In the genomic region with DNA sequence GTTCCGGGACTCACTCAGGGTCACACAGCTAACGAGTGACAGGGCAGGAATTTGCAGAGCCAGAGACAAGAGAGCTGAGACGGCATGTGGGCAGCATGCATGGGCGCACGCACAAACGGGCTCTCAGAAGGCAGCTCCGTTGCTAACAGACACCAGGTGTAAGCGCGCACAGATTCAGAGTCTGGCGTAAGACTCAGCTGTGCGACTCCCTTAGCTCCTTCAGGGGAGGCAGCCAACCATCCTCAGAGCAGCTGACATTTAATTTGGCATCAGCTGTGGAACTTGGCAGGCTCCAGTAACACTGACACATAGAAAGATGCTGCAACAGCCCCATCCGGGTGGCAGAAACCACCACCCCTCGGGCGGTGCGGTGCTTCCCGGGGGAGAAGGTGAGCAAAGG, we compare ENCODE assay signal across 18 cellular contexts. TPM values are rescaled to one million over a fixed set of nuclear protein-coding genes. Genes with fewer than 3 reads are reported as not detected.
DNase-seq lines count a peak whose midpoint lies in the region; ATAC-seq and TF ChIP-seq lines count a peak whose summit lies in the region.
"Had no signal": no experiment of that assay in that cellular context is flagged by ENCODE, and none has a peak within 500 bp of the region (broad histone marks: within the 10 kb centered on the region; RNA-seq: fewer than 3 reads in every experiment).

No MANE protein-coding gene starts in this region.

- in situ Hi-C loops in G401 (cut with HindIII; ENCODE audit: low sequenced_read_pairs), result no loop called here

- ATAC-seq in GM21723 (IDR thresholded peaks at IDR 0.05; ENCODE audit: unreplicated experiment) (no peak), HG02884 (IDR thresholded peaks at IDR 0.05; ENCODE audit: unreplicated experiment) (no peak)
- ATAC-seq: activated CD8-positive, alpha-beta memory T cell treated with anti-CD3 and anti-CD28 coated beads, Interleukin-2, amount 10 ng/mL, durations not matched to agents 7 days and 5 days; body of pancreas; GM12878 had no signal

- no peak for TF ChIP-seq CTCF in osteoblast (IDR thresholded peaks at IDR 0.05; ENCODE audit: extremely low read depth, low read depth, low read length)

- peaks cover 44% of the 10 kb centered on the region for H3K36me3 ChIP-seq in osteoblast (ENCODE audit: insufficient read depth, low read length)

- H3K4me1 ChIP-seq in osteoblast (ENCODE audit: insufficient read depth, low read length), result no peaks in the 10 kb centered on the region
- H3K4me1 ChIP-seq: body of pancreas, heart left ventricle had no signal

- H3K27ac ChIP-seq in osteoblast (ENCODE audit: low read depth, low read length), result no peak overlapping the region
- H3K27ac ChIP-seq: body of pancreas, heart left ventricle, Peyer's patch had no signal

- DNase-seq in G401 (ENCODE audit: low spot score), result peak; percentile 82
- peak; percentile 19 for DNase-seq in NCI-H446 treated with DMSO at 0.1 percent for 48 hours (lab: John Stamatoyannopoulos, UW)
- peak; percentile 46 for DNase-seq in fibroblast of peridontal ligament (ENCODE audit: extremely low read depth)
- peak; percentile 81 for DNase-seq in osteoblast (ENCODE audit: insufficient read length, low spot score, missing footprints)
- DNase-seq in T-helper 9 cell, result no peak
- no peak for DNase-seq in amniotic stem cell (lab: John Stamatoyannopoulos, UW)
- DNase-seq: activated B cell treated with CpG ODN at 0.5 μM for 24 hours; activated CD8-positive, alpha-beta memory T cell treated with anti-CD3 and anti-CD28 coated beads, Interleukin-2, amount 10 ng/mL, durations not matched to agents 7 days and 5 days; activated naive CD4-positive, alpha-beta T cell; body of pancreas; heart left ventricle; left cardiac atrium; NCI-H1048; Peyer's patch had no signal

- H3K9me3 ChIP-seq in osteoblast (ENCODE audit: low read depth, low read length), result no peaks in the 10 kb centered on the region
- H3K9me3 ChIP-seq: body of pancreas, heart left ventricle, Peyer's patch had no signal

- H3K4me3 ChIP-seq in osteoblast (ENCODE audit: insufficient read depth, low read length), result no peak overlapping the region
- H3K4me3 ChIP-seq: body of pancreas, GM12878, heart left ventricle, Peyer's patch had no signal

- no peaks in the 10 kb centered on the region for H3K27me3 ChIP-seq in osteoblast (ENCODE audit: insufficient read depth, low read length)
- H3K27me3 ChIP-seq: body of pancreas, heart left ventricle, Peyer's patch had no signal

- peaks cover 3% of the 10 kb centered on the region for H4K20me1 ChIP-seq in osteoblast (ENCODE audit: insufficient read depth, low read length)

- no peak overlapping the region for H3K4me2 ChIP-seq in osteoblast (ENCODE audit: insufficient read depth, low read length)

- no peak overlapping the region for H2AFZ ChIP-seq in osteoblast (ENCODE audit: low read length)

- no peaks in the 10 kb centered on the region for H3K79me2 ChIP-seq in osteoblast (ENCODE audit: insufficient read depth, low read length)

RNA-seq across cellular contexts. Expression of a gene that starts 7.5 kb away (rescaled TPM):
- total RNA-seq in G401 (2014; rRNA removed; shearing (Covaris generic)), result 2.2 TPM in 1 of 2 replicates, not detected in the other
- total RNA-seq in osteoblast, result 0.29 and 0.36 TPM in 2 replicates
- total RNA-seq: activated B cell treated with CpG ODN at 0.5 μM for 24 hours; activated CD8-positive, alpha-beta memory T cell treated with anti-CD3 and anti-CD28 coated beads, Interleukin-2, amount 10 ng/mL, durations not matched to agents 7 days and 5 days; body of pancreas; Daoy had no signal

RNA-seq across cellular contexts. Expression of a gene that starts 39.7 kb away (rescaled TPM):
- total RNA-seq in G401 (2014; rRNA removed; shearing (Covaris generic)), result 37.2 and 65.6 TPM in 2 replicates
- 27.1 and 31.2 TPM in 2 replicates for total RNA-seq in osteoblast

RNA-seq across cellular contexts. Expression of a gene that starts 40.1 kb away (rescaled TPM):
- 18.2 and 25.5 TPM in 2 replicates for total RNA-seq in G401 (2014; rRNA removed; shearing (Covaris generic))
- 37.1 and 39.1 TPM in 2 replicates for total RNA-seq in osteoblast

Comparison
In these comparisons a context has a peak if more than half of its experiments do, and no peak if none do; other contexts are left out.
1. DNase-seq: peak in G401 (single experiment), NCI-H446 treated with DMSO at 0.1 percent for 48 hours (single experiment), fibroblast of peridontal ligament (single experiment) and osteoblast (single experiment); none in T-helper 9 cell (single experiment) and amniotic stem cell (single experiment).